In the genomic region with DNA sequence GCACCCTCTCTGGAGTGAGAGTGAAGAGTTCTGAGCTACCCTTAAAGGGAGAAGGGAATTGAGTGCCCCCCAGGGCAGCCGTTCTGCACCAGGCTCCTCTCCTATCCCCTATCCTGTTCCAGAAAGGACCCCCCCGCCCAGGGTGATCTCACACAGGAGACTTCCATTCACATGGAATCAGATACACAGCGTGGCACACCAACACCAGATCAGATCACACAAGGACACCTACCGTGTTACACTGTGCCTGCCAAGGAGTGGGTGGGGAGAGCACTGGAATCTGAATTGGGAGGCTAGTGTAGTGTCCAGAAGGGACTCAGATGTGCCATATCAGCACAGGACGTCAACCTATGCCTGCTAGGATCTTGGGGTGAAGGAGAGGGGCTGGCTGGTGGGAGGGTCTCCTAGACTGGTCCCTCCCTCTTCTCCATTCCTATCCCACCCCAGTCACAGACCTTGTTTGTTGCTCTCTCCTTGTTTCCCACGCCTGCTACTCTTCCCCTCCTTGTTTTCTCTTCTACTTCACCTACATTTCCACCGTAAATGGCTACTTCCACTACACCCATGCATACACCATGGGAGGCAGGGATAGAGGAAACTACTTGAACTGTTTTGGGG, we compare ENCODE assay signal across 9 cellular contexts. TPM values are rescaled to one million over a fixed set of nuclear protein-coding genes. Genes with fewer than 3 reads are reported as not detected.
DNase-seq lines count a peak whose midpoint lies in the region; ATAC-seq and TF ChIP-seq lines count a peak whose summit lies in the region.
"Had no signal": no experiment of that assay in that cellular context is flagged by ENCODE, and none has a peak within 500 bp of the region (broad histone marks: within the 10 kb centered on the region; RNA-seq: fewer than 3 reads in every experiment).

No MANE protein-coding gene starts in this region.

- no peak for DNase-seq in activated CD4-positive, alpha-beta T cell treated with anti-CD3 and anti-CD28 coated beads for 36 hours
- DNase-seq in activated CD4-positive, alpha-beta T cell treated with anti-CD3 and anti-CD28 coated beads, Interleukin-2, amount 10 ng/mL, durations not matched to agents 7 days and 5 days: no peak
- no peak for DNase-seq in activated naive CD8-positive, alpha-beta T cell treated with anti-CD3 and anti-CD28 coated beads, Interleukin-2, amount 50 U/mL, for 24 hours
- DNase-seq in kidney epithelial cell (ENCODE audit: low read depth) (no peak), testis (no peak)
- DNase-seq in effector CD8-positive, alpha-beta T cell (lab: John Stamatoyannopoulos, UW): no peak
- DNase-seq: effector CD4-positive, alpha-beta T cell had no signal

- intact Hi-C loops in activated CD4-positive, alpha-beta T cell treated with anti-CD3 and anti-CD28 coated beads for 36 hours (cut with DNase I, micrococcal nuclease): no loop called here
- intact Hi-C loops in testis (cut with DNase I; ENCODE audit: low total_unique reads): no loop called here

- H3K27ac ChIP-seq in testis: peak overlapping the region; percentile 67 to 96

- H3K4me1 ChIP-seq in testis: peaks cover 49% of the 10 kb centered on the region

- H3K9me3 Mint-ChIP-seq in activated CD4-positive, alpha-beta T cell treated with anti-CD3 and anti-CD28 coated beads for 36 hours (ENCODE audit: low read depth): no peaks in the 10 kb centered on the region
- H3K9me3 Mint-ChIP-seq in activated CD4-positive, alpha-beta T cell treated with anti-CD3 and anti-CD28 coated beads, Interleukin-2, amount 10 ng/mL, durations not matched to agents 7 days and 5 days: no peaks in the 10 kb centered on the region
- H3K9me3 Mint-ChIP-seq in activated naive CD8-positive, alpha-beta T cell treated with anti-CD3 and anti-CD28 coated beads, Interleukin-2, amount 50 U/mL, for 24 hours: no peaks in the 10 kb centered on the region

- TF ChIP-seq POLR2A in testis (IDR thresholded peaks at IDR 0.05): no peak

- H3K4me1 Mint-ChIP-seq in activated CD4-positive, alpha-beta T cell treated with anti-CD3 and anti-CD28 coated beads for 36 hours: peaks cover 61% of the 10 kb centered on the region
- peaks cover 65% of the 10 kb centered on the region for H3K4me1 Mint-ChIP-seq in activated CD4-positive, alpha-beta T cell treated with anti-CD3 and anti-CD28 coated beads, Interleukin-2, amount 10 ng/mL, durations not matched to agents 7 days and 5 days
- peaks cover 69% of the 10 kb centered on the region for H3K4me1 Mint-ChIP-seq in activated naive CD8-positive, alpha-beta T cell treated with anti-CD3 and anti-CD28 coated beads, Interleukin-2, amount 50 U/mL, for 24 hours

- no peak for ATAC-seq in activated CD4-positive, alpha-beta T cell treated with anti-CD3 and anti-CD28 coated beads for 36 hours
- ATAC-seq in activated naive CD8-positive, alpha-beta T cell treated with anti-CD3 and anti-CD28 coated beads, Interleukin-2, amount 50 U/mL, for 24 hours: no peak
- ATAC-seq in HG02588 (IDR thresholded peaks at IDR 0.05; ENCODE audit: unreplicated experiment): no peak
- ATAC-seq in HG02884 (IDR thresholded peaks at IDR 0.05; ENCODE audit: unreplicated experiment): no peak

- peaks cover 31% of the 10 kb centered on the region for H3K27me3 Mint-ChIP-seq in activated CD4-positive, alpha-beta T cell treated with anti-CD3 and anti-CD28 coated beads for 36 hours
- H3K27me3 Mint-ChIP-seq in activated CD4-positive, alpha-beta T cell treated with anti-CD3 and anti-CD28 coated beads, Interleukin-2, amount 10 ng/mL, durations not matched to agents 7 days and 5 days: peaks cover 40% of the 10 kb centered on the region
- peaks cover 46% of the 10 kb centered on the region for H3K27me3 Mint-ChIP-seq in activated naive CD8-positive, alpha-beta T cell treated with anti-CD3 and anti-CD28 coated beads, Interleukin-2, amount 50 U/mL, for 24 hours

- H3K4me3 Mint-ChIP-seq in activated CD4-positive, alpha-beta T cell treated with anti-CD3 and anti-CD28 coated beads for 36 hours: peak overlapping the region; percentile 73
- H3K4me3 Mint-ChIP-seq in activated CD4-positive, alpha-beta T cell treated with anti-CD3 and anti-CD28 coated beads, Interleukin-2, amount 10 ng/mL, durations not matched to agents 7 days and 5 days: no peak overlapping the region
- H3K4me3 Mint-ChIP-seq in activated naive CD8-positive, alpha-beta T cell treated with anti-CD3 and anti-CD28 coated beads, Interleukin-2, amount 50 U/mL, for 24 hours: peak overlapping the region; percentile 80

- peaks cover 12% of the 10 kb centered on the region for H3K27me3 ChIP-seq in kidney epithelial cell (ENCODE audit: control insufficient read depth, insufficient read depth, low read length)
- H3K27me3 ChIP-seq in testis: no peaks in the 10 kb centered on the region

- H3K4me3 ChIP-seq in kidney epithelial cell (ENCODE audit: low read depth, low read length): peak overlapping the region; percentile 52
- H3K4me3 ChIP-seq in testis: peak overlapping the region; percentile 72 to 93

- CTCF ChIA-PET in activated CD4-positive, alpha-beta T cell treated with anti-CD3 and anti-CD28 coated beads for 36 hours (lab: Charles Lee): interaction anchor here (1.3 to 1.5 kb wide), 2 partner anchors 12 to 16 kb away, joined by 3 to 4 read pairs; no protein-coding TSS in a partner anchor
- CTCF ChIA-PET in activated CD4-positive, alpha-beta T cell treated with anti-CD3 and anti-CD28 coated beads, Interleukin-2, amount 10 ng/mL, durations not matched to agents 7 days and 5 days (lab: Charles Lee): interaction anchor here (1.9 to 8.8 kb wide), 3 partner anchors 9 to 16 kb away, joined by 5 to 120 read pairs (median 77); partner anchors contain the start of gene MLF2

- no peaks in the 10 kb centered on the region for H3K9me3 ChIP-seq in testis

- H3K36me3 ChIP-seq in kidney epithelial cell (ENCODE audit: control insufficient read depth, insufficient read depth, low read length) (peaks cover 2% of the 10 kb centered on the region), testis (ENCODE audit: low read depth, missing control alignments) (no peaks in the 10 kb centered on the region)

- TF ChIP-seq CTCF in kidney epithelial cell (IDR thresholded peaks at IDR 0.05; ENCODE audit: insufficient read depth, low read length, poor library complexity, severe bottlenecking) (no peak), testis (IDR thresholded peaks at IDR 0.05) (no peak)

- peaks cover 13% of the 10 kb centered on the region for H3K36me3 Mint-ChIP-seq in activated CD4-positive, alpha-beta T cell treated with anti-CD3 and anti-CD28 coated beads for 36 hours (ENCODE audit: low read depth)
- peaks cover 3% of the 10 kb centered on the region for H3K36me3 Mint-ChIP-seq in activated CD4-positive, alpha-beta T cell treated with anti-CD3 and anti-CD28 coated beads, Interleukin-2, amount 10 ng/mL, durations not matched to agents 7 days and 5 days (ENCODE audit: low read depth)
- peaks cover 11% of the 10 kb centered on the region for H3K36me3 Mint-ChIP-seq in activated naive CD8-positive, alpha-beta T cell treated with anti-CD3 and anti-CD28 coated beads, Interleukin-2, amount 50 U/mL, for 24 hours (ENCODE audit: low read depth)

- 20 to 29% methylated on average over 5 to 7 of the region's 7 CpGs for WGBS in testis, 2 donors

- POLR2A ChIA-PET in activated CD4-positive, alpha-beta T cell treated with anti-CD3 and anti-CD28 coated beads for 36 hours (lab: Charles Lee): no interaction called here
- POLR2A ChIA-PET in activated CD4-positive, alpha-beta T cell treated with anti-CD3 and anti-CD28 coated beads, Interleukin-2, amount 10 ng/mL, durations not matched to agents 7 days and 5 days (lab: Charles Lee): no interaction called here

- H3K27ac Mint-ChIP-seq in activated CD4-positive, alpha-beta T cell treated with anti-CD3 and anti-CD28 coated beads for 36 hours: peak overlapping the region; percentile 16
- H3K27ac Mint-ChIP-seq in activated CD4-positive, alpha-beta T cell treated with anti-CD3 and anti-CD28 coated beads, Interleukin-2, amount 10 ng/mL, durations not matched to agents 7 days and 5 days: no peak overlapping the region
- peak overlapping the region; percentile 55 for H3K27ac Mint-ChIP-seq in activated naive CD8-positive, alpha-beta T cell treated with anti-CD3 and anti-CD28 coated beads, Interleukin-2, amount 50 U/mL, for 24 hours

RNA-seq across cellular contexts. Expression of gene PTMS, which starts 2.3 kb away (rescaled TPM):
- 100 to 1,000 TPM in 1 of 2 experiments, 10 to 100 TPM in 1; 62.2 to 105 TPM for total RNA-seq in activated CD4-positive, alpha-beta T cell treated with anti-CD3 and anti-CD28 coated beads for 36 hours
- total RNA-seq in activated CD4-positive, alpha-beta T cell treated with anti-CD3 and anti-CD28 coated beads, Interleukin-2, amount 10 ng/mL, durations not matched to agents 7 days and 5 days: 10 to 100 TPM; 16.4 to 25.6 TPM
- total RNA-seq in kidney epithelial cell (169 and 193 TPM in 2 replicates), testis (10 to 100 TPM; 53.4 to 64.3 TPM)
- 185 TPM for polyA plus RNA-seq in testis (ENCODE audit: insufficient read depth, low read depth, low replicate concordance)

RNA-seq across cellular contexts. Expression of gene LAG3, which starts 3.8 kb away (rescaled TPM):
- total RNA-seq in activated CD4-positive, alpha-beta T cell treated with anti-CD3 and anti-CD28 coated beads for 36 hours: 10 to 100 TPM; 88.2 to 93.9 TPM
- total RNA-seq in activated CD4-positive, alpha-beta T cell treated with anti-CD3 and anti-CD28 coated beads, Interleukin-2, amount 10 ng/mL, durations not matched to agents 7 days and 5 days: 10 to 100 TPM; 12.0 to 13.1 TPM
- total RNA-seq in kidney epithelial cell: not detected in 2 replicates
- total RNA-seq in testis: 1 to 10 TPM; 4.1 to 7.1 TPM
- polyA plus RNA-seq in testis (ENCODE audit: insufficient read depth, low read depth, low replicate concordance): 6.3 TPM

RNA-seq across cellular contexts. Expression of gene MLF2, which starts 15.6 kb away (rescaled TPM):
- 100 to 1,000 TPM; 142 to 144 TPM for total RNA-seq in activated CD4-positive, alpha-beta T cell treated with anti-CD3 and anti-CD28 coated beads for 36 hours
- total RNA-seq in activated CD4-positive, alpha-beta T cell treated with anti-CD3 and anti-CD28 coated beads, Interleukin-2, amount 10 ng/mL, durations not matched to agents 7 days and 5 days: 10 to 100 TPM; 90.7 to 95.4 TPM
- 190 and 216 TPM in 2 replicates for total RNA-seq in kidney epithelial cell
- total RNA-seq in testis: 100 to 1,000 TPM; 211 to 242 TPM
- polyA plus RNA-seq in testis (ENCODE audit: insufficient read depth, low read depth, low replicate concordance): 177 TPM

RNA-seq across cellular contexts. Expression of gene CD4, which starts 20.8 kb away (rescaled TPM):
- 100 to 1,000 TPM; 206 to 211 TPM for total RNA-seq in activated CD4-positive, alpha-beta T cell treated with anti-CD3 and anti-CD28 coated beads for 36 hours
- total RNA-seq in activated CD4-positive, alpha-beta T cell treated with anti-CD3 and anti-CD28 coated beads, Interleukin-2, amount 10 ng/mL, durations not matched to agents 7 days and 5 days: 100 to 1,000 TPM; 219 to 227 TPM
- total RNA-seq in kidney epithelial cell (0.08 TPM in 1 of 2 replicates, not detected in the other), testis (1 to 10 TPM; 2.0 to 4.5 TPM)
- 22.2 TPM for polyA plus RNA-seq in testis (ENCODE audit: insufficient read depth, low read depth, low replicate concordance)

RNA-seq across cellular contexts. Expression of gene COPS7A, which starts 44.6 kb away (rescaled TPM):
- total RNA-seq in activated CD4-positive, alpha-beta T cell treated with anti-CD3 and anti-CD28 coated beads for 36 hours: 10 to 100 TPM; 38.3 to 41.6 TPM
- total RNA-seq in activated CD4-positive, alpha-beta T cell treated with anti-CD3 and anti-CD28 coated beads, Interleukin-2, amount 10 ng/mL, durations not matched to agents 7 days and 5 days: 10 to 100 TPM; 29.5 to 36.8 TPM
- total RNA-seq in kidney epithelial cell (65.2 and 69.1 TPM in 2 replicates), testis (10 to 100 TPM; 68.3 to 82.4 TPM)
- polyA plus RNA-seq in testis (ENCODE audit: insufficient read depth, low read depth, low replicate concordance): 69.4 TPM

Comparison
In these comparisons a context has a peak if more than half of its experiments do, and no peak if none do; other contexts are left out.
1. RNA of gene LAG3, which starts 3.8 kb away (total RNA-seq): 88.2 to 93.9 TPM in activated CD4-positive, alpha-beta T cell treated with anti-CD3 and anti-CD28 coated beads for 36 hours; 12.0 to 13.1 TPM in activated CD4-positive, alpha-beta T cell treated with anti-CD3 and anti-CD28 coated beads, Interleukin-2, amount 10 ng/mL, durations not matched to agents 7 days and 5 days, 4.1 to 7.1 TPM in testis and not detected in kidney epithelial cell; every median in the first group is over 4 times any median in the second.